ENCODE assay signal across 20 cellular contexts in the genomic region with DNA sequence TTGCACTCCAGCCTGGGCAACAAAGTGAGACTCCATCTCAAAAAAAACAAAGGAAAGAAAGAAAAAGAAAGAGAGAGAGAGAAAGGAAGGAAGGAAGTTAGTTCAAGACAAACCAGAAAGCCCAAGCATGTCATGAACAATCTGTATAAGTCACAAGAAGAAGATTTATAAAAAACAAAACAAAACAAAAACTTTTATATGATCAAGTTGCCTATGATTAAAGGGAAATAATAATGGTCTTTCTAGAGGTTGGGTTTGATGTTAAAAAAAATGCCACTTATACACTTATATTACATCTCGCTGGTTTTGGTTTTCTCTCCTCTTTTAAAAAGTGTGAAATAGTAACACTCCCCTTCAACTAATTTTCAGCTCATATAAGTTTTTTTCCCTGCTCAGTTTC.
DNase-seq lines count a peak whose midpoint lies in the region; ATAC-seq and TF ChIP-seq lines count a peak whose summit lies in the region.
"Had no signal": no experiment of that assay in that cellular context is flagged by ENCODE, and none has a peak within 500 bp of the region (broad histone marks: within the 10 kb centered on the region; RNA-seq: fewer than 3 reads in every experiment).

No MANE protein-coding gene starts in this region.

- H3K27me3 ChIP-seq in CD8-positive, alpha-beta memory T cell (ENCODE audit: insufficient read depth, low read length, poor library complexity, severe bottlenecking) = no peaks in the 10 kb centered on the region
- H3K27me3 ChIP-seq: ovary, SJSA1 had no signal

- peak overlapping the region; percentile 68 for H3K4me3 Mint-ChIP-seq in T-helper 1 cell treated with Interleukin-12 subunit alpha and Interleukin-12 subunit beta and Interleukin-4 antibody, amounts not matched to agents 30 μg/mL and 1 μg/mL, for 36 hours
- peak overlapping the region in 6 of 7 donors; percentile 36 to 69 (median 62) for H3K4me3 Mint-ChIP-seq in CD8-positive, alpha-beta memory T cell
- H3K4me3 Mint-ChIP-seq in activated T-helper 2 cell treated with anti-CD3 and anti-CD28 coated beads, Interferon-gamma antibody, Interleukin-2, Interleukin-4, amounts not matched to agents 10 μg/mL and 5 μg/mL and 100 μg/mL, durations not matched to agents 14 hours and 24 hours and 36 hours (ENCODE audit: low read depth) = peak overlapping the region; percentile 59
- no peak overlapping the region for H3K4me3 Mint-ChIP-seq in nephron
- H3K4me3 Mint-ChIP-seq: CD4-positive, alpha-beta T cell; stimulated activated memory B cell treated with anti-CD40 and anti-IgM and Interleukin-4, amounts not matched to agents 10 μg/mL and 1 μg/mL and 100 μg/mL, for 72 hours had no signal

- no peaks in the 10 kb centered on the region for H3K36me3 ChIP-seq in CD8-positive, alpha-beta memory T cell (ENCODE audit: insufficient read depth, low read length)
- H3K36me3 ChIP-seq: ovary, SJSA1 had no signal

- ATAC-seq in HG02884 (IDR thresholded peaks at IDR 0.05; ENCODE audit: unreplicated experiment) = no peak
- ATAC-seq: HCT116; mucosa of descending colon; stimulated activated memory B cell treated with anti-CD40 and anti-IgM and Interleukin-4, amounts not matched to agents 10 μg/mL and 1 μg/mL and 100 μg/mL, for 72 hours had no signal

- H3K9me3 Mint-ChIP-seq in T-helper 1 cell treated with Interleukin-12 subunit alpha and Interleukin-12 subunit beta and Interleukin-4 antibody, amounts not matched to agents 30 μg/mL and 1 μg/mL, for 36 hours = peaks cover 14% of the 10 kb centered on the region
- H3K9me3 Mint-ChIP-seq in CD8-positive, alpha-beta memory T cell = peaks cover 3 to 9% (median 8%) of the 10 kb centered on the region in 5 donors
- peaks cover 21% of the 10 kb centered on the region for H3K9me3 Mint-ChIP-seq in activated T-helper 2 cell treated with anti-CD3 and anti-CD28 coated beads, Interferon-gamma antibody, Interleukin-2, Interleukin-4, amounts not matched to agents 10 μg/mL and 5 μg/mL and 100 μg/mL, durations not matched to agents 14 hours and 24 hours and 36 hours
- H3K9me3 Mint-ChIP-seq in nephron = peaks cover 22% of the 10 kb centered on the region

- peaks cover 73% of the 10 kb centered on the region for H3K36me3 Mint-ChIP-seq in T-helper 1 cell treated with Interleukin-12 subunit alpha and Interleukin-12 subunit beta and Interleukin-4 antibody, amounts not matched to agents 30 μg/mL and 1 μg/mL, for 36 hours (ENCODE audit: low read depth)
- H3K36me3 Mint-ChIP-seq in CD8-positive, alpha-beta memory T cell = peaks cover 17 to 52% (median 18%) of the 10 kb centered on the region in 3 donors
- peaks cover 97% of the 10 kb centered on the region for H3K36me3 Mint-ChIP-seq in activated T-helper 2 cell treated with anti-CD3 and anti-CD28 coated beads, Interferon-gamma antibody, Interleukin-2, Interleukin-4, amounts not matched to agents 10 μg/mL and 5 μg/mL and 100 μg/mL, durations not matched to agents 14 hours and 24 hours and 36 hours (ENCODE audit: low read depth)
- peaks cover 4% of the 10 kb centered on the region for H3K36me3 Mint-ChIP-seq in nephron (ENCODE audit: low read depth)

- peak overlapping the region; percentile 64 for H3K27ac Mint-ChIP-seq in T-helper 1 cell treated with Interleukin-12 subunit alpha and Interleukin-12 subunit beta and Interleukin-4 antibody, amounts not matched to agents 30 μg/mL and 1 μg/mL, for 36 hours
- H3K27ac Mint-ChIP-seq in CD8-positive, alpha-beta memory T cell = peak overlapping the region in 3 of 8 donors; percentile 23 to 57 (median 51)
- H3K27ac Mint-ChIP-seq in activated T-helper 2 cell treated with anti-CD3 and anti-CD28 coated beads, Interferon-gamma antibody, Interleukin-2, Interleukin-4, amounts not matched to agents 10 μg/mL and 5 μg/mL and 100 μg/mL, durations not matched to agents 14 hours and 24 hours and 36 hours = peak overlapping the region; percentile 31
- H3K27ac Mint-ChIP-seq in nephron = peak overlapping the region in 2 of 3 experiments; percentile 47 to 55
- H3K27ac Mint-ChIP-seq: CD4-positive, alpha-beta T cell; stimulated activated memory B cell treated with anti-CD40 and anti-IgM and Interleukin-4, amounts not matched to agents 10 μg/mL and 1 μg/mL and 100 μg/mL, for 72 hours had no signal

- H3K4me1 Mint-ChIP-seq in T-helper 1 cell treated with Interleukin-12 subunit alpha and Interleukin-12 subunit beta and Interleukin-4 antibody, amounts not matched to agents 30 μg/mL and 1 μg/mL, for 36 hours (ENCODE audit: low read depth) = peaks cover 42% of the 10 kb centered on the region
- H3K4me1 Mint-ChIP-seq in CD8-positive, alpha-beta memory T cell = peaks cover 53 to 85% (median 83%) of the 10 kb centered on the region in 3 donors
- H3K4me1 Mint-ChIP-seq in activated T-helper 2 cell treated with anti-CD3 and anti-CD28 coated beads, Interferon-gamma antibody, Interleukin-2, Interleukin-4, amounts not matched to agents 10 μg/mL and 5 μg/mL and 100 μg/mL, durations not matched to agents 14 hours and 24 hours and 36 hours (ENCODE audit: low read depth) = peaks cover 41% of the 10 kb centered on the region
- H3K4me1 Mint-ChIP-seq in nephron = peaks cover under 1% of the 10 kb centered on the region

- H3K4me1 ChIP-seq in CD8-positive, alpha-beta memory T cell (ENCODE audit: insufficient read depth, low read length) = peaks cover 27% of the 10 kb centered on the region

- intact Hi-C loops in activated T-helper 2 cell treated with anti-CD3 and anti-CD28 coated beads, Interferon-gamma antibody, Interleukin-2, Interleukin-4, amounts not matched to agents 10 μg/mL and 5 μg/mL and 100 μg/mL, durations not matched to agents 14 hours and 24 hours and 36 hours (cut with micrococcal nuclease) = no loop called here

- H3K9me3 ChIP-seq in CD8-positive, alpha-beta memory T cell (ENCODE audit: low read length) = no peaks in the 10 kb centered on the region
- H3K9me3 ChIP-seq: ovary had no signal

- H3K27me3 Mint-ChIP-seq in T-helper 1 cell treated with Interleukin-12 subunit alpha and Interleukin-12 subunit beta and Interleukin-4 antibody, amounts not matched to agents 30 μg/mL and 1 μg/mL, for 36 hours (ENCODE audit: low read depth) = no peaks in the 10 kb centered on the region
- no peaks in the 10 kb centered on the region for H3K27me3 Mint-ChIP-seq in CD8-positive, alpha-beta memory T cell
- H3K27me3 Mint-ChIP-seq in activated T-helper 2 cell treated with anti-CD3 and anti-CD28 coated beads, Interferon-gamma antibody, Interleukin-2, Interleukin-4, amounts not matched to agents 10 μg/mL and 5 μg/mL and 100 μg/mL, durations not matched to agents 14 hours and 24 hours and 36 hours (ENCODE audit: low read depth) = no peaks in the 10 kb centered on the region
- no peaks in the 10 kb centered on the region for H3K27me3 Mint-ChIP-seq in nephron (ENCODE audit: low read depth)
- H3K27me3 Mint-ChIP-seq: CD4-positive, alpha-beta T cell; stimulated activated memory B cell treated with anti-CD40 and anti-IgM and Interleukin-4, amounts not matched to agents 10 μg/mL and 1 μg/mL and 100 μg/mL, for 72 hours had no signal

- POLR2A ChIA-PET in CD8-positive, alpha-beta memory T cell (lab: Charles Lee) = no interaction called here

- CTCF ChIA-PET in CD8-positive, alpha-beta memory T cell (lab: Charles Lee) = no interaction called here

- DNase-seq in T-helper 1 cell = no peak
- no peak for DNase-seq in CD8-positive, alpha-beta memory T cell
- no peak for DNase-seq in activated T-helper 2 cell treated with anti-CD3 and anti-CD28 coated beads, Interferon-gamma antibody, Interleukin-2, Interleukin-4, amounts not matched to agents 10 μg/mL and 5 μg/mL and 100 μg/mL, durations not matched to agents 14 hours and 24 hours and 36 hours (ENCODE audit: low spot score)
- DNase-seq in globus pallidus (ENCODE audit: low spot score) = no peak
- DNase-seq in iPS-NIHi7 (ENCODE audit: extremely low spot score) = no peak
- DNase-seq: anterior cingulate cortex; CD4-positive, alpha-beta T cell; glutamatergic neuron; mucosa of descending colon; NCI-H1105; NCI-H345; ovary had no signal

- no peak overlapping the region for H3K4me3 ChIP-seq in CD8-positive, alpha-beta memory T cell (ENCODE audit: low read length)
- H3K4me3 ChIP-seq: mucosa of descending colon, ovary, SJSA1, skin epidermis had no signal

- no peak for TF ChIP-seq CTCF in nephron (IDR thresholded peaks at IDR 0.05; ENCODE audit: unreplicated experiment in 3 of 3)

- H3K27ac ChIP-seq in CD8-positive, alpha-beta memory T cell (ENCODE audit: low read depth, low read length) = no peak overlapping the region
- H3K27ac ChIP-seq: epithelial cell of prostate, SJSA1, skin epidermis had no signal

Comparison
In these comparisons a context has a peak if more than half of its experiments do, and no peak if none do; other contexts are left out.
1. H3K4me3 Mint-ChIP-seq: peak in T-helper 1 cell treated with Interleukin-12 subunit alpha and Interleukin-12 subunit beta and Interleukin-4 antibody, amounts not matched to agents 30 μg/mL and 1 μg/mL, for 36 hours (single experiment), CD8-positive, alpha-beta memory T cell (6 of 7) and activated T-helper 2 cell treated with anti-CD3 and anti-CD28 coated beads, Interferon-gamma antibody, Interleukin-2, Interleukin-4, amounts not matched to agents 10 μg/mL and 5 μg/mL and 100 μg/mL, durations not matched to agents 14 hours and 24 hours and 36 hours (single experiment); none in nephron (0 of 3).